Comparison of ENCODE assay signal across 17 cellular contexts in genomic region chr9:127692071-127692470, GRCh38. TPM values are rescaled to one million over a fixed set of nuclear protein-coding genes. Genes with fewer than 3 reads are reported as not detected.
A peak's percentile ranks its signal among the peaks of the same experiment; 100 is the strongest.
DNase-seq lines count a peak whose midpoint lies in the region; ATAC-seq and TF ChIP-seq lines count a peak whose summit lies in the region.
"Had no signal": no experiment of that assay in that cellular context is flagged by ENCODE, and none has a peak within 500 bp of the region (broad histone marks: within the 10 kb centered on the region; RNA-seq: fewer than 3 reads in every experiment).

No MANE protein-coding gene starts in this region.

- peaks cover 7% of the 10 kb centered on the region for H3K9me3 Mint-ChIP-seq in nephron progenitor cell
- H3K9me3 Mint-ChIP-seq: CD4-positive, alpha-beta T cell had no signal

- DNase-seq in H7 (peak; percentile 28), NCI-H2227 (lab: John Stamatoyannopoulos, UW; ENCODE audit: unreplicated experiment) (peak; percentile 42), nephron progenitor cell (no peak), DMS 273 (lab: John Stamatoyannopoulos, UW; ENCODE audit: unreplicated experiment) (no peak), ureter (ENCODE audit: low spot score) (no peak)
- DNase-seq: C1 segment of cervical spinal cord; CD4-positive, alpha-beta T cell; DMS153; DMS79 treated with DMSO at 0.1 percent for 48 hours; EL; HCEC 1CT; IMR-90 had no signal

- H3K27ac ChIP-seq in angular gyrus (ENCODE audit: low read depth, low read length) = peak overlapping the region; percentile 38

- no peaks in the 10 kb centered on the region for H3K27me3 ChIP-seq in H7 (ENCODE audit: control insufficient read depth, insufficient read depth, low read length)

- no peak for ATAC-seq in HG02571 (IDR thresholded peaks at IDR 0.05; ENCODE audit: unreplicated experiment)

- peaks cover 5% of the 10 kb centered on the region for H3K36me3 ChIP-seq in H7 (replicated peaks; ENCODE audit: control insufficient read depth, insufficient read depth, low read length)

- H3K4me1 Mint-ChIP-seq in nephron progenitor cell = peaks cover 10% of the 10 kb centered on the region
- H3K4me1 Mint-ChIP-seq: B cell had no signal

- H3K4me3 ChIP-seq in H7 (ENCODE audit: insufficient read depth, low read depth, low read length) = no peak overlapping the region

- peaks cover 47% of the 10 kb centered on the region for H3K36me3 Mint-ChIP-seq in nephron progenitor cell (ENCODE audit: low read depth)

- peaks cover 3% of the 10 kb centered on the region for H3K27me3 Mint-ChIP-seq in nephron progenitor cell (ENCODE audit: low read depth, poor library complexity)
- H3K27me3 Mint-ChIP-seq: B cell; CD4-positive, alpha-beta T cell had no signal

- H3K4me3 Mint-ChIP-seq in nephron progenitor cell = peak overlapping the region; percentile 13
- H3K4me3 Mint-ChIP-seq: B cell; CD4-positive, alpha-beta T cell had no signal

- no peak for TF ChIP-seq CTCF in nephron progenitor cell (IDR thresholded peaks at IDR 0.05)

- H3K27ac Mint-ChIP-seq in nephron progenitor cell = no peak overlapping the region
- H3K27ac Mint-ChIP-seq: B cell; CD4-positive, alpha-beta T cell had no signal

RNA-seq across cellular contexts. Expression of gene CFAP157, which starts 14.7 kb away (rescaled TPM):
- not detected in 2 replicates for total RNA-seq in H7 (2014; rRNA removed; shearing (Covaris generic))
- total RNA-seq in ureter = 1.5 TPM
- total RNA-seq: B cell, H1, IMR-90 had no signal

RNA-seq across cellular contexts. Expression of gene PTRH1, which starts 23.4 kb away (rescaled TPM):
- total RNA-seq in H7 (2014; rRNA removed; shearing (Covaris generic)) = 14.3 and 21.2 TPM in 2 replicates
- 12.5 TPM for total RNA-seq in ureter

RNA-seq across cellular contexts. Expression of gene TTC16, which starts 23.8 kb away (rescaled TPM):
- total RNA-seq in H7 (2014; rRNA removed; shearing (Covaris generic)) = 0.11 TPM in 1 of 2 replicates, not detected in the other
- 0.34 TPM for total RNA-seq in ureter
- total RNA-seq: B cell, H1, HT-29, IMR-90 had no signal

RNA-seq across cellular contexts. Expression of gene TOR2A, which starts 43.0 kb away (rescaled TPM):
- total RNA-seq in H7 (2014; rRNA removed; shearing (Covaris generic)) = 13.7 and 19.3 TPM in 2 replicates
- 9.9 TPM for total RNA-seq in ureter

Comparison
In these comparisons a context has a peak if more than half of its experiments do, and no peak if none do; other contexts are left out.
1. DNase-seq: peak in H7 (single experiment) and NCI-H2227 (single experiment); none in nephron progenitor cell (single experiment), DMS 273 (single experiment) and ureter (single experiment).